ENCODE assay signal across 8 cellular contexts in the genomic region with DNA sequence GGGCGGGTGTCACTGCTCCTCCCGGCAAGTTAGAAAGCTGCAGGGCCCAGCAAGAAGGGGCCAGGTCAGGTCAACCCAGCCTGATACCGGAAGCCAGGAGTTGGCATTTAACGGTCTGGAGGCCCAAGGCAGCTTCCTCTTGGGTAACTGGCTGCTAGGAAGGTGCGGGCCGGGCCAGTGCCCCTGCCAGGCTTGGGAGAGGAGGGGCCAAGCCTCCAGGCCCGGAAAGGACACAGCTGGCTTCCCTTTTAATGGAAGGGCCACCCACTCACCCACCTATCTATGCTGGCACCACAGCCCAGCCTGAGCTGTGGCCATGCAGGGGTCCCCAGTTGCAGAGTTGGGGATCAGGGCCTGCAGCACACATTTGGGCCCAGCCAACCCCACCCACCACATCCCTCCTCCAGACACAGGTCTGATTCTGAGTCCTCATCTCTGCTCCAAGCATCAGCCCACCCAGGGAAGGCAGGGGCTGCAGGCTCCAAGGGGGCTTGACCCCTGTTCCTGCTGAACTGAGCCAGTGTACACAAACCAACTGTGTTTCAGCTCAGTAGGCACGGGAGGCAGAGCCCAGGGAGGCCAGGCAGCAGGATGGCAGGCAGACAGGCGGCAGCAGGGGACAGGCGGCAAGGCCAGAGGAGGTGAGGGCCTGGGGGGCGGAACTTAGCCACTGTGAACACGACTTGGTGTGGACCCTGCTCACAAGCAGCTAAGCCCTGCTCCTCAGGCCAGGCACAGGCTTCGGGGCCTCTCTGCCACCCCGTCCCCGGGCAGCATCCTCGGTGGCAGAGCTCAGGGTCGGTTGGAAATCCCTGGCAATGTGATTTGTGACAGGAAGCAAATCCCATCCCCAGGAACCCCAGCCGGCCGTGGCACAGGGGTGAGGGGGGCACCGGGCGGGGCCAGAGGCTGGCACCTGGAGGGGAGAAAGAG. TPM values are rescaled to one million over a fixed set of nuclear protein-coding genes. Genes with fewer than 3 reads are reported as not detected.
DNase-seq lines count a peak whose midpoint lies in the region; ATAC-seq, FAIRE-seq and TF ChIP-seq lines count a peak whose summit lies in the region.

No MANE protein-coding gene starts in this region.

- peaks cover 0 to 4% (median 0%) of the 10 kb centered on the region in 7 donors for H3K9me3 Mint-ChIP-seq in CD14-positive monocyte
- H3K9me3 Mint-ChIP-seq in naive thymus-derived CD4-positive, alpha-beta T cell: no peaks in the 10 kb centered on the region

- H3K27ac ChIP-seq in caudate nucleus (ENCODE audit: low read depth, low read length): peak overlapping the region; percentile 76
- H3K27ac ChIP-seq in naive thymus-derived CD4-positive, alpha-beta T cell (ENCODE audit: low read depth, low read length): peak overlapping the region; percentile 91

- CTCF ChIA-PET in naive thymus-derived CD4-positive, alpha-beta T cell (lab: Charles Lee): interaction anchor here (0.5 to 2.2 kb wide), 8 partner anchors 11 to 196 kb away, joined by 3 to 13 read pairs (median 6); no protein-coding TSS in a partner anchor

- intact Hi-C loops in CD14-positive monocyte (cut with micrococcal nuclease): loop anchor here in 1 of 2 donors (2.0 kb wide), 1 partner anchor 15 kb away; no protein-coding TSS in a partner anchor
- intact Hi-C loops in naive thymus-derived CD4-positive, alpha-beta T cell (cut with micrococcal nuclease): loop anchor here in 1 of 2 donors (1.0 kb wide), 1 partner anchor 25 kb away; no protein-coding TSS in a partner anchor

- peaks cover 23 to 49% of the 10 kb centered on the region in 2 donors for H3K36me3 Mint-ChIP-seq in CD14-positive monocyte
- H3K36me3 Mint-ChIP-seq in naive thymus-derived CD4-positive, alpha-beta T cell: peaks cover 0 to 26% (median 0%) of the 10 kb centered on the region in 5 donors

- no peak for ATAC-seq in naive thymus-derived CD4-positive, alpha-beta T cell
- ATAC-seq in HG02981 (IDR thresholded peaks at IDR 0.05; ENCODE audit: unreplicated experiment): no peak
- ATAC-seq in HG03135 (IDR thresholded peaks at IDR 0.05; ENCODE audit: unreplicated experiment): no peak

- H3K4me3 Mint-ChIP-seq in CD14-positive monocyte: peak overlapping the region; percentile 81 to 96
- H3K4me3 Mint-ChIP-seq in naive thymus-derived CD4-positive, alpha-beta T cell: peak overlapping the region in 9 of 10 donors; percentile 33 to 88 (median 73)

- no peaks in the 10 kb centered on the region for H3K36me3 ChIP-seq in naive thymus-derived CD4-positive, alpha-beta T cell (ENCODE audit: control insufficient read depth in 2 of 3, insufficient read depth in 3 of 3, low read length in 3 of 3)

- H3K4me1 ChIP-seq in naive thymus-derived CD4-positive, alpha-beta T cell (ENCODE audit: control insufficient read depth in 2 of 2, insufficient read depth in 2 of 2, low read length in 2 of 2): peaks cover 56 to 58% of the 10 kb centered on the region in 2 donors

- no peak for FAIRE-seq in urothelium cell line (lab: Jason Lieb, UNC)

- H3K27ac Mint-ChIP-seq in CD14-positive monocyte: peak overlapping the region; percentile 98 to 100 (median 99)
- peak overlapping the region; percentile 93 to 99 (median 97) for H3K27ac Mint-ChIP-seq in naive thymus-derived CD4-positive, alpha-beta T cell

- H3K4me3 ChIP-seq in naive thymus-derived CD4-positive, alpha-beta T cell (ENCODE audit: low read length): peak overlapping the region; percentile 43

- H3K27me3 ChIP-seq in naive thymus-derived CD4-positive, alpha-beta T cell (ENCODE audit: control insufficient read depth in 2 of 2, insufficient read depth in 2 of 2, low read length in 2 of 2): no peaks in the 10 kb centered on the region

- peaks cover 49% of the 10 kb centered on the region for H3K4me1 Mint-ChIP-seq in CD14-positive monocyte
- H3K4me1 Mint-ChIP-seq in naive thymus-derived CD4-positive, alpha-beta T cell: peaks cover 25 to 65% (median 52%) of the 10 kb centered on the region in 7 donors

- DNase-seq in CD14-positive monocyte (ENCODE audit: low spot score) (peak; percentile 82), NOMO-1 (lab: John Stamatoyannopoulos, UW; ENCODE audit: unreplicated experiment in 2 of 2) (peak; percentile 96 to 97), caudate nucleus (lab: John Stamatoyannopoulos, UW) (no peak), urothelium cell line (ENCODE audit: low spot score) (no peak), HCEC 1CT (no peak)
- peak in 1 of 9 donors; percentile 45 for DNase-seq in naive thymus-derived CD4-positive, alpha-beta T cell

- H3K9me3 ChIP-seq in naive thymus-derived CD4-positive, alpha-beta T cell (ENCODE audit: control insufficient read depth in 2 of 3, low read length in 3 of 3): no peaks in the 10 kb centered on the region

- no peak for TF ChIP-seq CTCF in CD14-positive monocyte (IDR thresholded peaks at IDR 0.05)

- POLR2A ChIA-PET in naive thymus-derived CD4-positive, alpha-beta T cell (lab: Charles Lee): interaction anchor here (0.6 to 3.4 kb wide), 10 partner anchors 10 to 558 kb away, joined by 3 to 20 read pairs (median 8); a partner anchor contains a TSS

- peaks cover 0 to 24% (median 6%) of the 10 kb centered on the region in 3 donors for H3K27me3 Mint-ChIP-seq in CD14-positive monocyte (ENCODE audit: low read depth in 3 of 3)
- no peaks in the 10 kb centered on the region for H3K27me3 Mint-ChIP-seq in naive thymus-derived CD4-positive, alpha-beta T cell

RNA-seq across cellular contexts. Expression of a gene that starts 40.8 kb away (rescaled TPM):
- polyA plus RNA-seq in CD14-positive monocyte: under 1 TPM; 0.19 to 0.23 TPM
- total RNA-seq in naive thymus-derived CD4-positive, alpha-beta T cell: 1 to 10 TPM; 4.8 to 7.8 (median 5.9) TPM
- 1 to 10 TPM in 1 of 2 donors, under 1 TPM in 1; 0.73 to 1.6 TPM for polyA plus RNA-seq in naive thymus-derived CD4-positive, alpha-beta T cell

RNA-seq across cellular contexts. Expression of a gene that starts 40.9 kb away (rescaled TPM):
- not detected for polyA plus RNA-seq in CD14-positive monocyte
- 1 to 10 TPM in 2 of 5 experiments, not detected in 3; 1.3 to 3.4 TPM for total RNA-seq in naive thymus-derived CD4-positive, alpha-beta T cell
- not detected for polyA plus RNA-seq in naive thymus-derived CD4-positive, alpha-beta T cell

Comparison
In these comparisons a context has a peak if more than half of its experiments do, and no peak if none do; other contexts are left out.
1. DNase-seq: peak in CD14-positive monocyte (single experiment) and NOMO-1 (2 of 2); none in caudate nucleus (0 of 61), urothelium cell line (single experiment) and HCEC 1CT (single experiment).